In genomic region chr1:194225781-194226180, GRCh38 we compare ENCODE assay signal across 8 cellular contexts.
DNase-seq lines count a peak whose midpoint lies in the region; ATAC-seq lines count a peak whose summit lies in the region.

No MANE protein-coding gene starts in this region.

- H3K9me3 Mint-ChIP-seq in immature natural killer cell = peaks cover 0 to 4% (median 3%) of the 10 kb centered on the region in 6 donors

- H3K27ac Mint-ChIP-seq in immature natural killer cell = no peak overlapping the region

- DNase-seq in LHCN-M2 (ENCODE audit: low read depth) = peak; percentile 7
- peak in 2 of 3 donors; percentile 21 to 27 for DNase-seq in immature natural killer cell
- DNase-seq in stimulated activated CD4-positive, alpha-beta T cell treated with anti-CD3 and anti-CD28 coated beads, Interleukin-12 subunit alpha, Interleukin-12 subunit beta, amount 100 ng/mL, for 4 hours = no peak
- DNase-seq in AG20443 (ENCODE audit: low spot score) = no peak
- no peak for DNase-seq in NCI-H1436 treated with DMSO at 0.1 percent for 48 hours (lab: John Stamatoyannopoulos, UW)
- DNase-seq in HuH-7.5 (ENCODE audit: low spot score) = no peak

- H3K27me3 Mint-ChIP-seq in immature natural killer cell (ENCODE audit: low read depth in 3 of 3) = peaks cover 0 to 4% (median 4%) of the 10 kb centered on the region in 3 donors

- H3K4me3 Mint-ChIP-seq in immature natural killer cell = peak overlapping the region in 1 of 5 donors; percentile 2

- H3K4me1 Mint-ChIP-seq in immature natural killer cell = peaks cover 9 to 18% of the 10 kb centered on the region in 2 donors

- H3K36me3 Mint-ChIP-seq in immature natural killer cell = no peaks in the 10 kb centered on the region

- ATAC-seq in GM18907 (IDR thresholded peaks at IDR 0.05; ENCODE audit: unreplicated experiment) (peak; percentile 98), HG02763 (IDR thresholded peaks at IDR 0.05; ENCODE audit: unreplicated experiment) (peak; percentile 93)

Comparison
In these comparisons a context has a peak if more than half of its experiments do, and no peak if none do; other contexts are left out.
1. DNase-seq: peak in LHCN-M2 (single experiment) and immature natural killer cell (2 of 3); none in stimulated activated CD4-positive, alpha-beta T cell treated with anti-CD3 and anti-CD28 coated beads, Interleukin-12 subunit alpha, Interleukin-12 subunit beta, amount 100 ng/mL, for 4 hours (single experiment), AG20443 (single experiment), NCI-H1436 treated with DMSO at 0.1 percent for 48 hours (single experiment) and HuH-7.5 (single experiment).